1 cellular context compared by ENCODE assay signal in genomic region chr11:62804310-62805043, GRCh38.
TF ChIP-seq lines count a peak whose summit lies in the region.

No MANE protein-coding gene starts in this region.

TF ChIP-seq in HCT116, 20 proteins besides CTCF, POLR2A, EP300 and RAD21 (continued from another document):
- TF ChIP-seq ZFX (IDR thresholded peaks at IDR 0.05) (no peak), FOSL1 (IDR thresholded peaks at IDR 0.05; ENCODE audit: low read depth) (no peak), POLR2AphosphoS5 (IDR thresholded peaks at IDR 0.05; ENCODE audit: low read depth, low read length) (no peak), SP1 (IDR thresholded peaks at IDR 0.05; ENCODE audit: low read depth) (no peak), ZBTB33 (IDR thresholded peaks at IDR 0.05; ENCODE audit: extremely low read depth, insufficient replicate concordance, low read length) (no peak), CEBPB (IDR thresholded peaks at IDR 0.05; ENCODE audit: low read depth) (no peak), CBX3 (IDR thresholded peaks at IDR 0.05; ENCODE audit: low read depth) (no peak), ATF3 (IDR thresholded peaks at IDR 0.05) (no peak), SRF (IDR thresholded peaks at IDR 0.05; ENCODE audit: low read depth) (no peak), EZH2phosphoT487 (IDR thresholded peaks at IDR 0.05; ENCODE audit: borderline replicate concordance) (no peak), EGR1 (IDR thresholded peaks at IDR 0.05; ENCODE audit: low read depth) (no peak), REST (IDR thresholded peaks at IDR 0.05; ENCODE audit: low read depth) (no peak), TCF7L2 (IDR thresholded peaks at IDR 0.05; ENCODE audit: borderline replicate concordance, extremely low read depth, insufficient read depth, insufficient read length) (no peak)
